In genomic region chr22:44050766-44051747, GRCh38 we compare ENCODE assay signal across 20 cellular contexts. TPM values are rescaled to one million over a fixed set of nuclear protein-coding genes. Genes with fewer than 3 reads are reported as not detected.
DNase-seq lines count a peak whose midpoint lies in the region; ATAC-seq and TF ChIP-seq lines count a peak whose summit lies in the region.
"Had no signal": no experiment of that assay in that cellular context is flagged by ENCODE, and none has a peak within 500 bp of the region (broad histone marks: within the 10 kb centered on the region; RNA-seq: fewer than 3 reads in every experiment).

No MANE protein-coding gene starts in this region.

- no peak overlapping the region for H3K18ac ChIP-seq in mesendoderm (ENCODE audit: low read length)

- H3K4me2 ChIP-seq in mesendoderm (ENCODE audit: low read length) = no peak overlapping the region
- H3K4me2 ChIP-seq: hepatocyte had no signal

- H3K27me3 ChIP-seq in cardiac muscle cell = no peaks in the 10 kb centered on the region
- no peaks in the 10 kb centered on the region for H3K27me3 ChIP-seq in mesendoderm (ENCODE audit: insufficient read depth, low read length, poor library complexity)
- H3K27me3 ChIP-seq in upper lobe of right lung = no peaks in the 10 kb centered on the region
- H3K27me3 ChIP-seq: hepatocyte, SJSA1, spleen, suprapubic skin had no signal

- H3K9me3 ChIP-seq in cardiac muscle cell (ENCODE audit: low read depth) (no peaks in the 10 kb centered on the region), upper lobe of right lung (no peaks in the 10 kb centered on the region)
- H3K9me3 ChIP-seq: prostate gland, SJSA1, spleen, suprapubic skin had no signal

- intact Hi-C loops in Right ventricle myocardium inferior (cut with DNase I) = no loop called here
- intact Hi-C loops in upper lobe of right lung (cut with DNase I) = no loop called here

- peak overlapping the region; percentile 45 for H3K27ac ChIP-seq in cardiac muscle cell
- no peak overlapping the region for H3K27ac ChIP-seq in caudate nucleus (ENCODE audit: low read depth, low read length)
- no peak overlapping the region for H3K27ac ChIP-seq in mesendoderm (ENCODE audit: low read depth, low read length)
- peak overlapping the region; percentile 24 for H3K27ac ChIP-seq in upper lobe of right lung
- H3K27ac ChIP-seq: hepatocyte, prostate gland, SJSA1, suprapubic skin had no signal

- ATAC-seq in Right ventricle myocardium inferior = no peak
- no peak for ATAC-seq in upper lobe of right lung
- no peak for ATAC-seq in GM21576 (IDR thresholded peaks at IDR 0.05; ENCODE audit: unreplicated experiment)
- ATAC-seq: CD8-positive, alpha-beta T cell; HCT116; natural killer cell treated with Interleukin-12 subunit alpha and Interleukin-12 subunit beta and Interleukin-15 and Interleukin-18, amount 100 ng/mL, for 72 hours had no signal

- no peak overlapping the region for H2BK15ac ChIP-seq in mesendoderm (replicated peaks; ENCODE audit: low read depth)

- no peaks in the 10 kb centered on the region for H3K79me1 ChIP-seq in mesendoderm (ENCODE audit: low read length)

- no peak overlapping the region for H4K8ac ChIP-seq in mesendoderm (ENCODE audit: low read depth, low read length)

- no peak overlapping the region for H3K9ac ChIP-seq in mesendoderm (ENCODE audit: low read length)

- no peak overlapping the region for H3K4ac ChIP-seq in mesendoderm (ENCODE audit: low read depth, low read length)

- H4K5ac ChIP-seq in mesendoderm (ENCODE audit: low read length) = no peak overlapping the region

- H3K4me1 ChIP-seq in cardiac muscle cell (ENCODE audit: low read depth) (peaks cover 34% of the 10 kb centered on the region), mesendoderm (ENCODE audit: control insufficient read depth, low read depth, low read length) (peaks cover 20% of the 10 kb centered on the region), upper lobe of right lung (no peaks in the 10 kb centered on the region)
- H3K4me1 ChIP-seq: prostate gland, SJSA1 had no signal

- H3K4me3 ChIP-seq in cardiac muscle cell = no peak overlapping the region
- H3K4me3 ChIP-seq in mesendoderm (ENCODE audit: low read length) = no peak overlapping the region
- no peak overlapping the region for H3K4me3 ChIP-seq in upper lobe of right lung
- H3K4me3 ChIP-seq: hepatocyte, prostate gland, SJSA1, spleen, suprapubic skin had no signal

- no CpG with 5 or more reads among the region's 20 CpGs for WGBS in mesendoderm (ENCODE audit: extremely low coverage, insufficient coverage, low lambda C conversion rate)

- H2BK120ac ChIP-seq in mesendoderm (ENCODE audit: low read depth, low read length) = no peak overlapping the region

- H2BK5ac ChIP-seq in mesendoderm (ENCODE audit: low read length) = peak overlapping the region; percentile 13

- DNase-seq in cardiac muscle cell (ENCODE audit: low read depth in 1 of 2, low spot score in 1 of 2) = no peak
- no peak for DNase-seq in Right ventricle myocardium inferior (ENCODE audit: missing footprints)
- peak in 43 of 61 donors; percentile 24 to 90 (median 57) for DNase-seq in caudate nucleus (lab: John Stamatoyannopoulos, UW)
- no peak for DNase-seq in mesendoderm
- DNase-seq in upper lobe of right lung = no peak
- no peak for DNase-seq in HuH-7.5 (ENCODE audit: low spot score)
- DNase-seq: amygdala; CD8-positive, alpha-beta T cell; DMS53; NCI-H1694 treated with DMSO at 0.1 percent for 48 hours; NCI-H2227 treated with DMSO at 0.1 percent for 48 hours; spleen; stimulated activated CD4-positive, alpha-beta T cell treated with anti-CD3 and anti-CD28 coated beads, Interleukin-4, amount 100 ng/mL, for 4 hours had no signal

- no peak overlapping the region for H3K56ac ChIP-seq in mesendoderm (ENCODE audit: low read length)

- H3K79me2 ChIP-seq in mesendoderm (ENCODE audit: control insufficient read depth, insufficient read depth, low read length) = no peaks in the 10 kb centered on the region
- H3K79me2 ChIP-seq: hepatocyte had no signal

- no peak for TF ChIP-seq CTCF in cardiac muscle cell (IDR thresholded peaks at IDR 0.05; ENCODE audit: low read depth, low read length)
- TF ChIP-seq CTCF in upper lobe of right lung (IDR thresholded peaks at IDR 0.05) = no peak

- H3K36me3 ChIP-seq in cardiac muscle cell (no peaks in the 10 kb centered on the region), mesendoderm (ENCODE audit: control insufficient read depth, insufficient read depth, low read length) (no peaks in the 10 kb centered on the region), upper lobe of right lung (no peaks in the 10 kb centered on the region)
- H3K36me3 ChIP-seq: prostate gland, SJSA1, suprapubic skin had no signal

- no peak overlapping the region for H2AK5ac ChIP-seq in mesendoderm (ENCODE audit: low read length)

- H3K23ac ChIP-seq in mesendoderm (ENCODE audit: low read length) = no peak overlapping the region

RNA-seq across cellular contexts. Expression of gene PARVB, which starts 27.0 kb away (rescaled TPM):
- total RNA-seq in cardiac muscle cell = 21.7 and 46.0 TPM in 2 replicates
- 30.6 and 40.2 TPM in 2 replicates for polyA plus RNA-seq in cardiac muscle cell
- 197 TPM for total RNA-seq in Right ventricle myocardium inferior
- polyA plus RNA-seq in mesendoderm (2013, experiment 1 of 2) = 8.5 TPM
- 8.4 TPM for polyA plus RNA-seq in mesendoderm (2013, experiment 2 of 2)
- total RNA-seq in upper lobe of right lung = 49.3 TPM

Comparison
In these comparisons a context has a peak if more than half of its experiments do, and no peak if none do; other contexts are left out.
1. DNase-seq: peak in caudate nucleus (43 of 61); none in cardiac muscle cell (0 of 2), Right ventricle myocardium inferior (single experiment), mesendoderm (single experiment), upper lobe of right lung (single experiment) and HuH-7.5 (single experiment).
2. H3K27ac ChIP-seq: peak in cardiac muscle cell (single experiment) and upper lobe of right lung (single experiment); none in caudate nucleus (single experiment) and mesendoderm (single experiment).